In genomic region chr5:32076699-32077695, GRCh38 we compare ENCODE assay signal across 8 cellular contexts.
DNase-seq lines count a peak whose midpoint lies in the region; ATAC-seq and TF ChIP-seq lines count a peak whose summit lies in the region.

No MANE protein-coding gene starts in this region.

- no peaks in the 10 kb centered on the region for H3K36me3 Mint-ChIP-seq in natural killer cell
- H3K36me3 Mint-ChIP-seq in natural killer cell treated with Interleukin-12 subunit alpha and Interleukin-12 subunit beta and Interleukin-15 and Interleukin-18, amount 100 ng/mL, for 72 hours, result no peaks in the 10 kb centered on the region

- H3K4me1 Mint-ChIP-seq in natural killer cell, result no peaks in the 10 kb centered on the region
- H3K4me1 Mint-ChIP-seq in natural killer cell treated with Interleukin-12 subunit alpha and Interleukin-12 subunit beta and Interleukin-15 and Interleukin-18, amount 100 ng/mL, for 72 hours (ENCODE audit: low read depth in 2 of 2), result no peaks in the 10 kb centered on the region

- ATAC-seq in natural killer cell, result peak in 1 of 3 donors; percentile 56
- ATAC-seq in natural killer cell treated with Interleukin-12 subunit alpha and Interleukin-12 subunit beta and Interleukin-15 and Interleukin-18, amount 100 ng/mL, for 72 hours, result no peak
- peak; percentile 77 for ATAC-seq in left lobe of liver
- no peak for ATAC-seq in GM19463 (IDR thresholded peaks at IDR 0.05; ENCODE audit: unreplicated experiment)

- intact Hi-C loops in natural killer cell (cut with micrococcal nuclease), result loop anchor here (1.0 to 2.0 kb wide), 2 partner anchors 252 to 496 kb away; no protein-coding TSS in a partner anchor
- intact Hi-C loops in thyroid gland (cut with DNase I), result no loop called here

- no peaks in the 10 kb centered on the region for H3K79me2 ChIP-seq in KMS-11 (ENCODE audit: insufficient read depth, low read depth)

- no peaks in the 10 kb centered on the region for H4K20me1 ChIP-seq in KMS-11 (ENCODE audit: insufficient read depth)

- no peak for TF ChIP-seq POLR2A in thyroid gland (IDR thresholded peaks at IDR 0.05)

- TF ChIP-seq CTCF in natural killer cell (IDR thresholded peaks at IDR 0.05) (peak; percentile 60), KMS-11 (conservative IDR thresholded peaks at IDR 0.05; ENCODE audit: low read depth, low read length) (peak; percentile 88), cardiac fibroblast (IDR thresholded peaks at IDR 0.05; ENCODE audit: low read depth, low read length) (peak; percentile 70), thyroid gland (IDR thresholded peaks at IDR 0.05) (peak; percentile 40 to 77 (median 70))

- no peak for DNase-seq in natural killer cell
- no peak for DNase-seq in natural killer cell treated with Interleukin-12 subunit alpha and Interleukin-12 subunit beta and Interleukin-15 and Interleukin-18, amount 100 ng/mL, for 72 hours (ENCODE audit: low spot score)
- DNase-seq in RPMI7951 (ENCODE audit: low read depth), result peak; percentile 73
- peak; percentile 71 to 81 for DNase-seq in cardiac fibroblast (ENCODE audit: low read depth in 2 of 2)
- DNase-seq in left lobe of liver (ENCODE audit: low spot score), result peak; percentile 42
- peak; percentile 87 to 92 for DNase-seq in thyroid gland

- H2AFZ ChIP-seq in KMS-11 (ENCODE audit: low read depth), result no peak overlapping the region

- H3K4me3 ChIP-seq in KMS-11 (IDR thresholded peaks at IDR 0.05; ENCODE audit: insufficient read depth, low read depth, low read length) (no peak overlapping the region), cardiac fibroblast (replicated peaks in 1 of 2; ENCODE audit: low read depth in 2 of 2, low read length in 2 of 2) (no peak overlapping the region), thyroid gland (replicated peaks in 1 of 3) (no peak overlapping the region)

- no peaks in the 10 kb centered on the region for H3K36me3 ChIP-seq in KMS-11 (ENCODE audit: insufficient read depth)
- no peaks in the 10 kb centered on the region for H3K36me3 ChIP-seq in thyroid gland

- no peaks in the 10 kb centered on the region for H3K9me3 Mint-ChIP-seq in natural killer cell
- H3K9me3 Mint-ChIP-seq in natural killer cell treated with Interleukin-12 subunit alpha and Interleukin-12 subunit beta and Interleukin-15 and Interleukin-18, amount 100 ng/mL, for 72 hours, result no peaks in the 10 kb centered on the region

- H3K4me1 ChIP-seq in KMS-11 (ENCODE audit: low read depth, poor library complexity, severe bottlenecking) (peaks cover 15% of the 10 kb centered on the region), thyroid gland (peaks cover 3 to 34% of the 10 kb centered on the region in 2 donors)

- H3K27me3 ChIP-seq in KMS-11 (ENCODE audit: insufficient read depth, low read depth) (no peaks in the 10 kb centered on the region), thyroid gland (no peaks in the 10 kb centered on the region)

- H3K4me2 ChIP-seq in KMS-11, result no peak overlapping the region

- H3K27ac ChIP-seq in KMS-11 (no peak overlapping the region), thyroid gland (peak overlapping the region in 2 of 3 donors; percentile 21 to 39)

- no peak overlapping the region for H3K27ac Mint-ChIP-seq in natural killer cell
- H3K27ac Mint-ChIP-seq in natural killer cell treated with Interleukin-12 subunit alpha and Interleukin-12 subunit beta and Interleukin-15 and Interleukin-18, amount 100 ng/mL, for 72 hours, result no peak overlapping the region

- H3K9ac ChIP-seq in KMS-11, result no peak overlapping the region

- WGBS in thyroid gland, 2 donors, result 35 to 37% methylated on average over 4 of the region's 4 CpGs

- H3K27me3 Mint-ChIP-seq in natural killer cell (ENCODE audit: low read depth in 2 of 2), result no peaks in the 10 kb centered on the region
- H3K27me3 Mint-ChIP-seq in natural killer cell treated with Interleukin-12 subunit alpha and Interleukin-12 subunit beta and Interleukin-15 and Interleukin-18, amount 100 ng/mL, for 72 hours, result no peaks in the 10 kb centered on the region

- H3K4me3 Mint-ChIP-seq in natural killer cell, result no peak overlapping the region
- no peak overlapping the region for H3K4me3 Mint-ChIP-seq in natural killer cell treated with Interleukin-12 subunit alpha and Interleukin-12 subunit beta and Interleukin-15 and Interleukin-18, amount 100 ng/mL, for 72 hours

- H3K9me3 ChIP-seq in thyroid gland, result no peaks in the 10 kb centered on the region

Comparison
In these comparisons a context has a peak if more than half of its experiments do, and no peak if none do; other contexts are left out.
1. DNase-seq: peak in RPMI7951 (single experiment), cardiac fibroblast (2 of 2), left lobe of liver (single experiment) and thyroid gland (2 of 2); none in natural killer cell (single experiment) and natural killer cell treated with Interleukin-12 subunit alpha and Interleukin-12 subunit beta and Interleukin-15 and Interleukin-18, amount 100 ng/mL, for 72 hours (single experiment).
2. Peak in every context shown above with its lines, with median percentiles within 50 percentile points of each other: CTCF ChIP-seq.